In the genomic region with DNA sequence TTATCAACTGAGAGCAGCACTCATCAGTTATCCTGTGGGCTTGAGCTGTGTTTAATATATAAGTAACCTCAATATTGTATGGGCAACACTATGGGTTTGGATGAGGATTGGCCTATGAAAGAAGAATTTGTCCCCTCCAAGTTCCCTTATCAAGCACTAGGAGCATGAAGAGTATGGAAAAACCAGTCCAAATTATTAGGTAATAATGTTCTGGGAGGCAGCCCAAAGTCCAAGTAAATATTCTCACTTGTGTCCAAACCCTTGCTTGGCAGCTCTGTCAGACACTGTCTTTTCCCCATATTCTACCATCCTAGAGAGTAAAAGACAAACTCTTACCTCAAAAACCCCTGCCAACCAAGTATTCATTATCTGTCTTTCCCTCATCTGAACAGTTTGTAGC, we compare ENCODE assay signal across 18 cellular contexts.
DNase-seq lines count a peak whose midpoint lies in the region; ATAC-seq, FAIRE-seq and TF ChIP-seq lines count a peak whose summit lies in the region.
"Had no signal": no experiment of that assay in that cellular context is flagged by ENCODE, and none has a peak within 500 bp of the region (broad histone marks: within the 10 kb centered on the region; RNA-seq: fewer than 3 reads in every experiment).

No MANE protein-coding gene starts in this region.

- TF ChIP-seq POLR2A in A549 (IDR thresholded peaks at IDR 0.05; ENCODE audit: low read length): no peak

- H3K4me1 ChIP-seq in A549: peaks cover 59% of the 10 kb centered on the region
- peaks cover 4% of the 10 kb centered on the region for H3K4me1 ChIP-seq in right cardiac atrium (ENCODE audit: control insufficient read depth, insufficient read depth, low read length)
- H3K4me1 ChIP-seq in rectal smooth muscle tissue (ENCODE audit: control insufficient read depth, insufficient read depth, low read length): peaks cover 25% of the 10 kb centered on the region
- H3K4me1 ChIP-seq: colonic mucosa had no signal

- no TSS peak for BruUV-seq in MCF 10A (replicated peaks; lab: Mats Ljungman, UMichigan)

- H3K27me3 ChIP-seq in right cardiac atrium (ENCODE audit: control insufficient read depth, insufficient read depth): no peaks in the 10 kb centered on the region
- H3K27me3 ChIP-seq in rectal smooth muscle tissue (ENCODE audit: control insufficient read depth, insufficient read depth, low read length): no peaks in the 10 kb centered on the region
- H3K27me3 ChIP-seq in MG63: no peaks in the 10 kb centered on the region
- H3K27me3 ChIP-seq: adrenal gland, colonic mucosa had no signal

- POLR2A ChIA-PET in A549 (lab: Yijun Ruan, JAX): interaction anchor here (0.6 to 1.4 kb wide), 3 partner anchors 33 to 91 kb away, joined by 3 to 8 read pairs (median 3); no protein-coding TSS in a partner anchor
- POLR2A ChIA-PET in MCF 10A (lab: Yijun Ruan, JAX): interaction anchor here (0.7 to 4.0 kb wide), 9 partner anchors 8 to 210 kb away, joined by 3 to 28 read pairs (median 5); a partner anchor contains a TSS

- DNase-seq in A549 (ENCODE audit: low read depth in 1 of 2, low spot score in 1 of 2) (no peak), MCF 10A (ENCODE audit: unreplicated experiment) (no peak), right cardiac atrium (no peak), MG63 (no peak), NCI-H1930 (lab: John Stamatoyannopoulos, UW) (no peak), NK-92 (lab: John Stamatoyannopoulos, UW; ENCODE audit: unreplicated experiment) (no peak)
- DNase-seq: 8988T; activated CD4-positive, alpha-beta memory T cell treated with anti-CD3 and anti-CD28 coated beads for 36 hours; adrenal gland; colonic mucosa; erythroblast; H9; hippocampal formation; NCI-H1048; stimulated activated naive CD8-positive, alpha-beta T cell treated with anti-CD3 and anti-CD28 coated beads, Interleukin-15, Interleukin-2, amounts not matched to agents 100 U/mL and 50 U/mL, for 24 hours had no signal

- H3K9ac ChIP-seq in rectal smooth muscle tissue (ENCODE audit: low read length): no peak overlapping the region

- peak overlapping the region; percentile 64 for H3K4me2 ChIP-seq in A549

- H3K4me3 ChIP-seq in A549 (no peak overlapping the region), right cardiac atrium (ENCODE audit: low read length) (no peak overlapping the region), rectal smooth muscle tissue (ENCODE audit: low read length) (no peak overlapping the region), MG63 (no peak overlapping the region)
- H3K4me3 ChIP-seq: adrenal gland, colonic mucosa had no signal

- intact Hi-C loops in MCF 10A (cut with micrococcal nuclease) (loop anchor here (5.0 kb wide), 1 partner anchor 47 kb away; no protein-coding TSS in a partner anchor), right cardiac atrium (cut with DNase I) (no loop called here)

- no peaks in the 10 kb centered on the region for H3K9me3 ChIP-seq in A549
- H3K9me3 ChIP-seq in right cardiac atrium (ENCODE audit: control insufficient read depth, low read length): no peaks in the 10 kb centered on the region
- peaks cover 12% of the 10 kb centered on the region for H3K9me3 ChIP-seq in MG63
- H3K9me3 ChIP-seq: adrenal gland, colonic mucosa had no signal

- no peak overlapping the region for H3K4me3 Mint-ChIP-seq in MCF 10A (ENCODE audit: unreplicated experiment)
- H3K4me3 Mint-ChIP-seq: activated CD4-positive, alpha-beta memory T cell treated with anti-CD3 and anti-CD28 coated beads for 36 hours; activated T-helper 1 cell treated with anti-CD3 and anti-CD28 coated beads, Interleukin-12 subunit alpha, Interleukin-12 subunit beta, Interleukin-2, Interleukin-4 antibody, amounts not matched to agents 30 ng/mL and 10 ng/mL and 1 ng/mL, durations not matched to agents 14 hours and 24 hours and 36 hours; H9 had no signal

- H3K4me1 Mint-ChIP-seq in MCF 10A (ENCODE audit: insufficient read depth, unreplicated experiment): peaks cover 34% of the 10 kb centered on the region

- no peak for TF ChIP-seq CTCF in A549 (IDR thresholded peaks at IDR 0.05)
- TF ChIP-seq CTCF in MCF 10A (IDR thresholded peaks at IDR 0.05; ENCODE audit: unreplicated experiment): no peak

- H3K9me3 Mint-ChIP-seq in MCF 10A (ENCODE audit: unreplicated experiment): no peaks in the 10 kb centered on the region
- H3K9me3 Mint-ChIP-seq: activated CD4-positive, alpha-beta memory T cell treated with anti-CD3 and anti-CD28 coated beads for 36 hours; activated T-helper 1 cell treated with anti-CD3 and anti-CD28 coated beads, Interleukin-12 subunit alpha, Interleukin-12 subunit beta, Interleukin-2, Interleukin-4 antibody, amounts not matched to agents 30 ng/mL and 10 ng/mL and 1 ng/mL, durations not matched to agents 14 hours and 24 hours and 36 hours; H9 had no signal

- FAIRE-seq in A549 (lab: Jason Lieb, UNC): no peak

- no peaks in the 10 kb centered on the region for H3K36me3 Mint-ChIP-seq in MCF 10A (ENCODE audit: insufficient read depth, unreplicated experiment)
- H3K36me3 Mint-ChIP-seq: activated CD4-positive, alpha-beta memory T cell treated with anti-CD3 and anti-CD28 coated beads for 36 hours had no signal

- ATAC-seq in A549 (no peak), right cardiac atrium (peak; percentile 77 to 88), HG02981 (IDR thresholded peaks at IDR 0.05; ENCODE audit: unreplicated experiment) (no peak)
- ATAC-seq: stimulated activated naive CD8-positive, alpha-beta T cell treated with anti-CD3 and anti-CD28 coated beads, Interleukin-15, Interleukin-2, amounts not matched to agents 100 U/mL and 50 U/mL, for 24 hours had no signal

- no peak for TF ChIP-seq EP300 in A549 (IDR thresholded peaks at IDR 0.05)

- CTCF ChIA-PET in A549 (lab: Yijun Ruan, JAX): interaction anchor here (0.6 to 3.6 kb wide), 5 partner anchors 53 to 199 kb away, joined by 3 to 13 read pairs (median 4); no protein-coding TSS in a partner anchor
- CTCF ChIA-PET in MCF 10A (lab: Yijun Ruan, JAX): interaction anchor here (1.2 to 4.2 kb wide), 5 partner anchors 13 to 90 kb away, joined by 3 to 20 read pairs (median 7); a partner anchor contains a TSS

- TF ChIP-seq RAD21 in A549 (conservative IDR thresholded peaks at IDR 0.05 in 1 of 2, IDR thresholded peaks at IDR 0.05 in 1 of 2): no peak

- no peaks in the 10 kb centered on the region for H3K27me3 Mint-ChIP-seq in MCF 10A (ENCODE audit: insufficient read depth, unreplicated experiment)

- H3K27ac Mint-ChIP-seq in MCF 10A (ENCODE audit: low read depth, unreplicated experiment): peak overlapping the region; percentile 82
- H3K27ac Mint-ChIP-seq: activated CD4-positive, alpha-beta memory T cell treated with anti-CD3 and anti-CD28 coated beads for 36 hours; activated T-helper 1 cell treated with anti-CD3 and anti-CD28 coated beads, Interleukin-12 subunit alpha, Interleukin-12 subunit beta, Interleukin-2, Interleukin-4 antibody, amounts not matched to agents 30 ng/mL and 10 ng/mL and 1 ng/mL, durations not matched to agents 14 hours and 24 hours and 36 hours; H9 had no signal

- H3K27ac ChIP-seq in A549 (peak overlapping the region; percentile 61 to 86), right cardiac atrium (ENCODE audit: low read length) (no peak overlapping the region), rectal smooth muscle tissue (ENCODE audit: low read depth, low read length) (peak overlapping the region; percentile 21)
- H3K27ac ChIP-seq: colonic mucosa had no signal

- H3K36me3 ChIP-seq in rectal smooth muscle tissue (ENCODE audit: control insufficient read depth, insufficient read depth, low read length): no peaks in the 10 kb centered on the region
- no peaks in the 10 kb centered on the region; the same call in 1 of the 2 replicates for H3K36me3 ChIP-seq in MG63
- H3K36me3 ChIP-seq: adrenal gland, colonic mucosa had no signal

TF ChIP-seq in A549, 52 proteins besides CTCF, POLR2A, EP300 and RAD21:
- TF ChIP-seq TP53 (CRISPR knock-in tag; IDR thresholded peaks at IDR 0.05) (no peak), CHD4 (IDR thresholded peaks at IDR 0.05; ENCODE audit: borderline replicate concordance) (no peak), FOSB (CRISPR knock-in tag; IDR thresholded peaks at IDR 0.05) (no peak), NR3C1 (IDR thresholded peaks at IDR 0.05) (no peak), ZC3H11A (IDR thresholded peaks at IDR 0.05) (no peak), HDAC2 (IDR thresholded peaks at IDR 0.05) (no peak)
- TF ChIP-seq, protein P1, sequence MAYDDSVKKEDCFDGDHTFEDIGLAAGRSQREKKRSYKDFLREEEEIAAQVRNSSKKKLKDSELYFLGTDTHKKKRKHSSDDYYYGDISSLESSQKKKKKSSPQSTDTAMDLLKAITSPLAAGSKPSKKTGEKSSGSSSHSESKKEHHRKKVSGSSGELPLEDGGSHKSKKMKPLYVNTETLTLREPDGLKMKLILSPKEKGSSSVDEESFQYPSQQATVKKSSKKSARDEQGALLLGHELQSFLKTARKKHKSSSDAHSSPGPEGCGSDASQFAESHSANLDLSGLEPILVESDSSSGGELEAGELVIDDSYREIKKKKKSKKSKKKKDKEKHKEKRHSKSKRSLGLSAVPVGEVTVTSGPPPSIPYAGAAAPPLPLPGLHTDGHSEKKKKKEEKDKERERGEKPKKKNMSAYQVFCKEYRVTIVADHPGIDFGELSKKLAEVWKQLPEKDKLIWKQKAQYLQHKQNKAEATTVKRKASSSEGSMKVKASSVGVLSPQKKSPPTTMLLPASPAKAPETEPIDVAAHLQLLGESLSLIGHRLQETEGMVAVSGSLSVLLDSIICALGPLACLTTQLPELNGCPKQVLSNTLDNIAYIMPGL (CRISPR knock-in tag; IDR thresholded peaks at IDR 0.05; ENCODE audit: borderline replicate concordance): no peak
- TF ChIP-seq, protein P2, sequence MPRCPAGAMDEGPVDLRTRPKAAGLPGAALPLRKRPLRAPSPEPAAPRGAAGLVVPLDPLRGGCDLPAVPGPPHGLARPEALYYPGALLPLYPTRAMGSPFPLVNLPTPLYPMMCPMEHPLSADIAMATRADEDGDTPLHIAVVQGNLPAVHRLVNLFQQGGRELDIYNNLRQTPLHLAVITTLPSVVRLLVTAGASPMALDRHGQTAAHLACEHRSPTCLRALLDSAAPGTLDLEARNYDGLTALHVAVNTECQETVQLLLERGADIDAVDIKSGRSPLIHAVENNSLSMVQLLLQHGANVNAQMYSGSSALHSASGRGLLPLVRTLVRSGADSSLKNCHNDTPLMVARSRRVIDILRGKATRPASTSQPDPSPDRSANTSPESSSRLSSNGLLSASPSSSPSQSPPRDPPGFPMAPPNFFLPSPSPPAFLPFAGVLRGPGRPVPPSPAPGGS (IDR thresholded peaks at IDR 0.05): no peak
- TF ChIP-seq, protein P3, sequence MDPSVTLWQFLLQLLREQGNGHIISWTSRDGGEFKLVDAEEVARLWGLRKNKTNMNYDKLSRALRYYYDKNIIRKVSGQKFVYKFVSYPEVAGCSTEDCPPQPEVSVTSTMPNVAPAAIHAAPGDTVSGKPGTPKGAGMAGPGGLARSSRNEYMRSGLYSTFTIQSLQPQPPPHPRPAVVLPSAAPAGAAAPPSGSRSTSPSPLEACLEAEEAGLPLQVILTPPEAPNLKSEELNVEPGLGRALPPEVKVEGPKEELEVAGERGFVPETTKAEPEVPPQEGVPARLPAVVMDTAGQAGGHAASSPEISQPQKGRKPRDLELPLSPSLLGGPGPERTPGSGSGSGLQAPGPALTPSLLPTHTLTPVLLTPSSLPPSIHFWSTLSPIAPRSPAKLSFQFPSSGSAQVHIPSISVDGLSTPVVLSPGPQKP (IDR thresholded peaks at IDR 0.05; ENCODE audit: low read depth, low read length): no peak

Comparison
In these comparisons a context has a peak if more than half of its experiments do, and no peak if none do; other contexts are left out.
1. ATAC-seq: peak in right cardiac atrium (2 of 2); none in A549 (0 of 2) and HG02981 (single experiment).